Comparison of ENCODE assay signal across 13 cellular contexts in genomic region chr9:15824310-15824709, GRCh38.
DNase-seq lines count a peak whose midpoint lies in the region; ATAC-seq and TF ChIP-seq lines count a peak whose summit lies in the region.
"Had no signal": no experiment of that assay in that cellular context is flagged by ENCODE, and none has a peak within 500 bp of the region (broad histone marks: within the 10 kb centered on the region; RNA-seq: fewer than 3 reads in every experiment).

No MANE protein-coding gene starts in this region.

- H3K79me2 ChIP-seq in H9 (ENCODE audit: insufficient read depth, low read length) (no peaks in the 10 kb centered on the region), neural progenitor cell (ENCODE audit: low read depth) (no peaks in the 10 kb centered on the region)

- H3K9me3 ChIP-seq in H9 (ENCODE audit: control insufficient read depth, low read depth, low read length) (no peaks in the 10 kb centered on the region), neural progenitor cell (ENCODE audit: low read depth) (no peaks in the 10 kb centered on the region)
- H3K9me3 ChIP-seq: psoas muscle had no signal

- no peak overlapping the region for H3T11ph ChIP-seq in H9 (ENCODE audit: low read length)

- H3K27ac ChIP-seq in H9 (ENCODE audit: insufficient read length, low read depth, low read length), result no peak overlapping the region
- H3K27ac ChIP-seq in neural progenitor cell, result no peak overlapping the region
- H3K27ac ChIP-seq: dorsolateral prefrontal cortex, psoas muscle had no signal

- no peaks in the 10 kb centered on the region for H4K20me1 ChIP-seq in H9 (ENCODE audit: control insufficient read depth, insufficient read depth, insufficient read length)
- H4K20me1 ChIP-seq in neural progenitor cell (ENCODE audit: low read depth), result no peaks in the 10 kb centered on the region

- no peaks in the 10 kb centered on the region for H3K27me3 ChIP-seq in H9 (ENCODE audit: insufficient read depth, low read length)
- H3K27me3 ChIP-seq in neural progenitor cell, result no peaks in the 10 kb centered on the region
- H3K27me3 ChIP-seq: dorsolateral prefrontal cortex had no signal

- H3K14ac ChIP-seq in H9 (ENCODE audit: insufficient read depth, low read length), result no peak overlapping the region

- H2BK15ac ChIP-seq in H9 (ENCODE audit: low read depth, low read length), result no peak overlapping the region

- H3K27ac Mint-ChIP-seq in H9, result no peak overlapping the region
- H3K27ac Mint-ChIP-seq in neural progenitor cell, result no peak overlapping the region

- no peak overlapping the region for H3K9ac ChIP-seq in H9 (ENCODE audit: extremely low read depth, insufficient read length, low read length)
- H3K9ac ChIP-seq in neural progenitor cell, result no peak overlapping the region

- H3K36me3 ChIP-seq in neural progenitor cell, result no peaks in the 10 kb centered on the region

- WGBS in H9 (ENCODE audit: extremely low coverage, insufficient read length, low lambda C conversion rate), result no CpG with 5 or more reads among the region's 4 CpGs

- no peaks in the 10 kb centered on the region for H3K4me1 ChIP-seq in H9 (ENCODE audit: insufficient read depth, low read length)
- no peaks in the 10 kb centered on the region for H3K4me1 ChIP-seq in neural progenitor cell
- H3K4me1 ChIP-seq: psoas muscle had no signal

- H3K9me3 Mint-ChIP-seq in H9 (peaks cover 6 to 8% of the 10 kb centered on the region in 2 experiments; a peak in 3 of 5 replicates), neural progenitor cell (peaks cover 1% of the 10 kb centered on the region)

- H3K4me3 Mint-ChIP-seq in H9 (no peak overlapping the region), neural progenitor cell (no peak overlapping the region)

- H3K56ac ChIP-seq in H9 (ENCODE audit: insufficient read length, low read depth, low read length), result no peak overlapping the region

- in situ Hi-C loops in astrocyte of the spinal cord (cut with HindIII; ENCODE audit: low sequenced_read_pairs), result no loop called here

- no peak overlapping the region for H4K8ac ChIP-seq in H9 (replicated peaks; ENCODE audit: insufficient read length, low read depth, low read length)

- ATAC-seq in HG02678 (IDR thresholded peaks at IDR 0.05; ENCODE audit: unreplicated experiment), result no peak
- no peak for ATAC-seq in HG02571 (IDR thresholded peaks at IDR 0.05; ENCODE audit: unreplicated experiment)
- no peak for ATAC-seq in HG03025 (IDR thresholded peaks at IDR 0.05; ENCODE audit: low FRiP score, unreplicated experiment)
- ATAC-seq: left lobe of liver, psoas muscle had no signal

- H3K23me2 ChIP-seq in H9 (ENCODE audit: insufficient read length, low read depth, low read length, poor library complexity, severe bottlenecking), result no peaks in the 10 kb centered on the region

- H2AFZ ChIP-seq in H9 (ENCODE audit: low read length), result no peak overlapping the region
- no peak overlapping the region for H2AFZ ChIP-seq in neural progenitor cell (replicated peaks)

- H2AK5ac ChIP-seq in H9 (ENCODE audit: insufficient read length, low read length), result no peak overlapping the region

- no peak overlapping the region for H2BK120ac ChIP-seq in H9 (ENCODE audit: low read depth, low read length, poor library complexity, severe bottlenecking)

- H4K91ac ChIP-seq in H9 (ENCODE audit: insufficient read length, low read depth, low read length), result no peak overlapping the region

- no peak overlapping the region for H3K23ac ChIP-seq in H9 (ENCODE audit: insufficient read length, low read depth, low read length)

- TF ChIP-seq CTCF in H9 (conservative IDR thresholded peaks at IDR 0.05) (peak; percentile 58), astrocyte of the spinal cord (IDR thresholded peaks at IDR 0.05; ENCODE audit: low read depth, low read length) (peak; percentile 35), neural progenitor cell (IDR thresholded peaks at IDR 0.05) (peak; percentile 34)

- H3K4me3 ChIP-seq in astrocyte of the spinal cord (ENCODE audit: low read depth, low read length) (no peak overlapping the region), neural progenitor cell (no peak overlapping the region)
- H3K4me3 ChIP-seq: dorsolateral prefrontal cortex, psoas muscle had no signal

- no peaks in the 10 kb centered on the region for H3K27me3 Mint-ChIP-seq in H9 (ENCODE audit: low read depth)
- no peaks in the 10 kb centered on the region for H3K27me3 Mint-ChIP-seq in neural progenitor cell (ENCODE audit: insufficient read depth, low read depth)

- H3K4me2 ChIP-seq in H9 (ENCODE audit: insufficient read depth, insufficient read length, low read length) (no peak overlapping the region), neural progenitor cell (no peak overlapping the region)

- H3K36me3 Mint-ChIP-seq in H9 (ENCODE audit: insufficient read depth in 1 of 3, low read depth in 3 of 3), result peaks cover 0 to 5% (median 0%) of the 10 kb centered on the region in 3 experiments; a peak in 1 of 7 replicates
- H3K36me3 Mint-ChIP-seq in neural progenitor cell, result no peaks in the 10 kb centered on the region

- H4K5ac ChIP-seq in H9 (ENCODE audit: insufficient read length, low read depth, low read length), result no peak overlapping the region

- no peak overlapping the region for H2BK12ac ChIP-seq in H9 (ENCODE audit: insufficient read length, low read depth, low read length)

- no peaks in the 10 kb centered on the region for H3F3A ChIP-seq in neural progenitor cell (ENCODE audit: low read depth)

- DNase-seq in H9, result no peak
- peak; percentile 13 to 63 for DNase-seq in NCI-H446 (lab: John Stamatoyannopoulos, UW)
- DNase-seq in astrocyte of the spinal cord (ENCODE audit: low read depth, low spot score), result peak; percentile 62
- DNase-seq in neural progenitor cell (ENCODE audit: low spot score), result peak; percentile 7
- DNase-seq: activated T-cell treated with anti-CD3 and anti-CD28 coated beads for 4 hours, dorsolateral prefrontal cortex, NCI-H1694, psoas muscle, T-helper 1 cell had no signal

- H3K4me1 Mint-ChIP-seq in H9 (no peaks in the 10 kb centered on the region), neural progenitor cell (no peaks in the 10 kb centered on the region)

- no peak overlapping the region for H2BK20ac ChIP-seq in H9 (ENCODE audit: low read depth, low read length, poor library complexity, severe bottlenecking)

- H3K4ac ChIP-seq in H9 (ENCODE audit: low read depth, low read length), result no peak overlapping the region

- H2BK5ac ChIP-seq in H9 (ENCODE audit: insufficient read length, low read length), result no peak overlapping the region

- no peaks in the 10 kb centered on the region for H3K79me1 ChIP-seq in H9 (ENCODE audit: insufficient read depth, low read depth, low read length, poor library complexity, severe bottlenecking)

- H3K18ac ChIP-seq in H9 (ENCODE audit: insufficient read length, low read depth, low read length), result no peak overlapping the region
